In genomic region chr2:190685348-190685747, GRCh38 we compare ENCODE assay signal across 1 cellular context.
TF ChIP-seq lines count a peak whose summit lies in the region.

No MANE protein-coding gene starts in this region.

TF ChIP-seq in GM23338, 12 proteins besides CTCF, POLR2A, EP300 and RAD21 (continued from another document):
- no peak for TF ChIP-seq ZNF462 (CRISPR knock-in tag; IDR thresholded peaks at IDR 0.05)
- TF ChIP-seq ZNF331 (CRISPR knock-in tag; IDR thresholded peaks at IDR 0.05; ENCODE audit: low read depth) = no peak
- no peak for TF ChIP-seq JUNB (IDR thresholded peaks at IDR 0.05; ENCODE audit: unreplicated experiment)
- no peak for TF ChIP-seq CREB1 (CRISPR knock-in tag; IDR thresholded peaks at IDR 0.05; ENCODE audit: low read depth)
- no peak for TF ChIP-seq EZH2phosphoT487 (IDR thresholded peaks at IDR 0.05; ENCODE audit: unreplicated experiment)
- no peak for TF ChIP-seq ZNF114 (CRISPR knock-in tag; IDR thresholded peaks at IDR 0.05)
